Comparison of ENCODE assay signal across 2 cellular contexts in genomic region chr4:150234246-150234645, GRCh38.
TF ChIP-seq lines count a peak whose summit lies in the region.

No MANE protein-coding gene starts in this region.

TF ChIP-seq in A549, 52 proteins besides CTCF, POLR2A, EP300 and RAD21:
- TF ChIP-seq MAX (IDR thresholded peaks at IDR 0.05) (no peak), ZC3H11A (IDR thresholded peaks at IDR 0.05) (no peak), KDM1A (IDR thresholded peaks at IDR 0.05; ENCODE audit: low read depth) (no peak), ELK1 (IDR thresholded peaks at IDR 0.05; ENCODE audit: low read depth, low read length) (no peak), SREBF2 (IDR thresholded peaks at IDR 0.05) (no peak), RFX5 (IDR thresholded peaks at IDR 0.05) (no peak), MAFK (IDR thresholded peaks at IDR 0.05; ENCODE audit: partially characterized antibody) (no peak), CBX8 (IDR thresholded peaks at IDR 0.05) (no peak), FOSL2 (IDR thresholded peaks at IDR 0.05) (no peak), FOSL2 (CRISPR knock-in tag; IDR thresholded peaks at IDR 0.05) (no peak), KDM5A (IDR thresholded peaks at IDR 0.05) (no peak), REST (IDR thresholded peaks at IDR 0.05) (no peak), RCOR1 (IDR thresholded peaks at IDR 0.05; ENCODE audit: low read depth, low read length) (no peak), HMGXB4 (CRISPR knock-in tag; IDR thresholded peaks at IDR 0.05; ENCODE audit: borderline replicate concordance) (no peak), GATA3 (IDR thresholded peaks at IDR 0.05; ENCODE audit: borderline replicate concordance) (no peak), HOXB13 (CRISPR knock-in tag; IDR thresholded peaks at IDR 0.05; ENCODE audit: low read depth) (no peak), MAZ (IDR thresholded peaks at IDR 0.05; ENCODE audit: borderline replicate concordance, low read depth, low read length) (no peak), ESRRA (IDR thresholded peaks at IDR 0.05; ENCODE audit: borderline replicate concordance, low read length) (no peak)

TF ChIP-seq in IMR-90, 13 proteins besides CTCF, POLR2A, EP300 and RAD21:
- no peak for TF ChIP-seq RFX5 (IDR thresholded peaks at IDR 0.05; ENCODE audit: low read depth, low read length)
- no peak for TF ChIP-seq BHLHE40 (IDR thresholded peaks at IDR 0.05; ENCODE audit: low read depth, low read length)
- TF ChIP-seq MAZ (IDR thresholded peaks at IDR 0.05; ENCODE audit: borderline replicate concordance, low read depth, low read length) = no peak
- TF ChIP-seq FOS (IDR thresholded peaks at IDR 0.05; ENCODE audit: low read depth, low read length) = peak; percentile 26; the same call in 1 of the 2 replicates
- TF ChIP-seq USF2 (IDR thresholded peaks at IDR 0.05; ENCODE audit: low read depth, low read length) = no peak
- TF ChIP-seq NFE2L2 (IDR thresholded peaks at IDR 0.05; ENCODE audit: low read depth, low read length) = no peak
